In genomic region chr2:134458454-134458853, GRCh38 we compare ENCODE assay signal across 13 cellular contexts.
"Had no signal": no experiment of that assay in that cellular context is flagged by ENCODE, and none has a peak within 500 bp of the region (broad histone marks: within the 10 kb centered on the region; RNA-seq: fewer than 3 reads in every experiment).

No MANE protein-coding gene starts in this region.

- ATAC-seq: heart left ventricle; natural killer cell; stimulated activated naive CD8-positive, alpha-beta T cell treated with anti-CD3 and anti-CD28 coated beads, Interleukin-15, Interleukin-2, amounts not matched to agents 100 U/mL and 50 U/mL, for 24 hours had no signal

- H3K4me3 Mint-ChIP-seq: natural killer cell, neural crest cell had no signal

- H3K36me3 ChIP-seq: colonic mucosa, sigmoid colon, tibial artery, uterus had no signal

- H3K4me1 ChIP-seq: colonic mucosa, sigmoid colon, tibial artery, uterus had no signal

- H3K27me3 ChIP-seq: colonic mucosa, heart left ventricle, sigmoid colon, tibial artery, upper lobe of left lung, uterus had no signal

- H3K36me3 Mint-ChIP-seq: natural killer cell had no signal

- H3K27ac ChIP-seq: colonic mucosa, heart left ventricle, sigmoid colon, skin epidermis, tibial artery, uterus had no signal

- H3K4me3 ChIP-seq: colonic mucosa, heart left ventricle, sigmoid colon, skin epidermis, tibial artery, upper lobe of left lung, uterus had no signal

- DNase-seq: colonic mucosa; foreskin melanocyte; hippocampal formation; mammary epithelial cell; natural killer cell; sigmoid colon; stimulated activated naive CD8-positive, alpha-beta T cell treated with anti-CD3 and anti-CD28 coated beads, Interleukin-15, Interleukin-2, amounts not matched to agents 100 U/mL and 50 U/mL, for 24 hours; uterus had no signal

- H3K27ac Mint-ChIP-seq: natural killer cell had no signal

- H3K9me3 Mint-ChIP-seq: natural killer cell, neural crest cell had no signal

- H3K9me3 ChIP-seq: colonic mucosa, heart left ventricle, sigmoid colon, tibial artery, upper lobe of left lung, uterus had no signal

- H3K4me1 Mint-ChIP-seq: neural crest cell had no signal
